In genomic region chr2:191728710-191729597, GRCh38 we compare ENCODE assay signal across 14 cellular contexts. TPM values are rescaled to one million over a fixed set of nuclear protein-coding genes. Genes with fewer than 3 reads are reported as not detected.
DNase-seq lines count a peak whose midpoint lies in the region; ATAC-seq and TF ChIP-seq lines count a peak whose summit lies in the region.
"Had no signal": no experiment of that assay in that cellular context is flagged by ENCODE, and none has a peak within 500 bp of the region (broad histone marks: within the 10 kb centered on the region; RNA-seq: fewer than 3 reads in every experiment).

No MANE protein-coding gene starts in this region.

- no peak for TF ChIP-seq CTCF in foreskin keratinocyte (conservative IDR thresholded peaks at IDR 0.05)
- TF ChIP-seq CTCF in GM13976 (IDR thresholded peaks at IDR 0.05; ENCODE audit: borderline replicate concordance, control extremely low read depth, extremely low read depth, insufficient read depth, missing control alignments): no peak

- H3K4ac ChIP-seq in mesenchymal stem cell (ENCODE audit: low read depth in 1 of 2, low read length in 2 of 2): no peak overlapping the region

- no peak overlapping the region for H3K9ac ChIP-seq in mesenchymal stem cell (ENCODE audit: low read length)

- no peak overlapping the region for H3K4me3 ChIP-seq in mesenchymal stem cell (ENCODE audit: insufficient read depth in 1 of 2, low read depth in 1 of 2, low read length in 2 of 2)
- H3K4me3 ChIP-seq: stomach had no signal

- no peak overlapping the region for H3K4me2 ChIP-seq in mesenchymal stem cell (ENCODE audit: low read length, poor library complexity, severe bottlenecking)

- in situ Hi-C loops in GM13976 (cut with MboI; ENCODE audit: low sequenced_read_pairs, unreplicated experiment): no loop called here

- H4K91ac ChIP-seq in mesenchymal stem cell (ENCODE audit: low read length): no peak overlapping the region

- H3K4me1 ChIP-seq in foreskin keratinocyte (no peaks in the 10 kb centered on the region), mesenchymal stem cell (ENCODE audit: control insufficient read depth, insufficient read depth, low read depth, low read length) (no peaks in the 10 kb centered on the region)
- H3K4me1 ChIP-seq: stomach had no signal

- no peaks in the 10 kb centered on the region for H3K36me3 ChIP-seq in mesenchymal stem cell (ENCODE audit: control insufficient read depth in 1 of 2, insufficient read depth in 2 of 2, low read depth in 1 of 2, low read length in 2 of 2)
- H3K36me3 ChIP-seq: stomach had no signal

- H2AFZ ChIP-seq in mesenchymal stem cell (ENCODE audit: low read depth, low read length): no peak overlapping the region

- ATAC-seq in HG02798 (IDR thresholded peaks at IDR 0.05; ENCODE audit: poor library complexity, unreplicated experiment) (peak; percentile 60), foreskin keratinocyte (peak; percentile 59)

- no peak overlapping the region for H3K23ac ChIP-seq in mesenchymal stem cell (ENCODE audit: low read length in 2 of 2)

- H3K79me1 ChIP-seq in mesenchymal stem cell (replicated peaks; ENCODE audit: low read length, poor library complexity, severe bottlenecking): no peaks in the 10 kb centered on the region

- DNase-seq in ELR (ENCODE audit: low read depth) (peak; percentile 44), RKO (ENCODE audit: low spot score) (peak; percentile 7), foreskin keratinocyte (peak in 1 of 2 donors; percentile 13), mesenchymal stem cell (no peak), NCI-H510A (lab: John Stamatoyannopoulos, UW) (no peak), GM13976 (ENCODE audit: low spot score) (no peak)
- no peak for DNase-seq in stimulated activated CD4-positive, alpha-beta T cell treated with anti-CD3 and anti-CD28 coated beads, Interleukin-2, amount 100 ng/mL, for 48 hours
- DNase-seq: activated CD4-positive, CD25-positive, alpha-beta regulatory T cell treated with anti-CD3 and anti-CD28 coated beads, Interleukin-2, amount 50 U/mL, for 72 hours; activated gamma-delta T cell treated with Interleukin-2 at 50 U/mL for 16 hours; GOT3; NCI-H2029; stomach had no signal

- no peaks in the 10 kb centered on the region for H3K9me3 ChIP-seq in mesenchymal stem cell (ENCODE audit: control insufficient read depth, low read length)
- H3K9me3 ChIP-seq: stomach had no signal

- H2BK5ac ChIP-seq in mesenchymal stem cell (ENCODE audit: low read depth, low read length, poor library complexity, severe bottlenecking): no peak overlapping the region

- no peak overlapping the region for H2AK5ac ChIP-seq in mesenchymal stem cell (ENCODE audit: low read length, severe bottlenecking)

- no peak overlapping the region for H2BK12ac ChIP-seq in mesenchymal stem cell (ENCODE audit: low read length in 2 of 2)

- no peak overlapping the region for H2BK120ac ChIP-seq in mesenchymal stem cell (ENCODE audit: low read depth, low read length)

- no peak overlapping the region for H2BK15ac ChIP-seq in mesenchymal stem cell (ENCODE audit: low read depth, poor library complexity, severe bottlenecking)

- H3K18ac ChIP-seq in mesenchymal stem cell (ENCODE audit: low read depth in 1 of 2, low read length in 2 of 2): no peak overlapping the region

- H3K27ac ChIP-seq in foreskin keratinocyte (no peak overlapping the region), mesenchymal stem cell (ENCODE audit: low read length, poor library complexity, severe bottlenecking) (no peak overlapping the region)
- H3K27ac ChIP-seq: HL-60, stomach had no signal

- no peak overlapping the region for H3K14ac ChIP-seq in mesenchymal stem cell (ENCODE audit: low read length in 2 of 2)

- WGBS in mesenchymal stem cell: 89% methylated on average over 1 of the region's 5 CpGs

- H3K27me3 ChIP-seq in foreskin keratinocyte (peaks cover 40% of the 10 kb centered on the region), mesenchymal stem cell (ENCODE audit: control insufficient read depth in 1 of 2, insufficient read depth in 1 of 2, low read length in 2 of 2) (no peaks in the 10 kb centered on the region)
- H3K27me3 ChIP-seq: stomach had no signal

- no peak overlapping the region for H4K8ac ChIP-seq in mesenchymal stem cell (ENCODE audit: low read length)

RNA-seq across cellular contexts. Expression of gene NABP1, which starts 51.0 kb away (rescaled TPM):
- total RNA-seq in foreskin keratinocyte: 31.3 and 36.6 TPM in 2 replicates
- polyA plus RNA-seq in foreskin keratinocyte: 12.4 and 16.8 TPM in 2 replicates
- polyA plus RNA-seq in mesenchymal stem cell (2013, experiment 1 of 2): 21.4 TPM
- 22.3 TPM for polyA plus RNA-seq in mesenchymal stem cell (2013, experiment 2 of 2)

Comparison
In these comparisons a context has a peak if more than half of its experiments do, and no peak if none do; other contexts are left out.
1. DNase-seq: peak in ELR (single experiment) and RKO (single experiment); none in mesenchymal stem cell (single experiment), NCI-H510A (single experiment), GM13976 (single experiment) and stimulated activated CD4-positive, alpha-beta T cell treated with anti-CD3 and anti-CD28 coated beads, Interleukin-2, amount 100 ng/mL, for 48 hours (0 of 2).